13 cellular contexts compared by ENCODE assay signal in genomic region chr1:109634771-109635750, GRCh38. TPM values are rescaled to one million over a fixed set of nuclear protein-coding genes. Genes with fewer than 3 reads are reported as not detected.
DNase-seq lines count a peak whose midpoint lies in the region; ATAC-seq and TF ChIP-seq lines count a peak whose summit lies in the region.
"Had no signal": no experiment of that assay in that cellular context is flagged by ENCODE, and none has a peak within 500 bp of the region (broad histone marks: within the 10 kb centered on the region; RNA-seq: fewer than 3 reads in every experiment).

No MANE protein-coding gene starts in this region.

- POLR2A ChIA-PET in GM10248 (lab: Yijun Ruan, JAX) = interaction anchor here (1.0 kb wide), 1 partner anchor 15 kb away, joined by 3 read pairs; no protein-coding TSS in a partner anchor

- H3K27me3 ChIP-seq in KMS-11 (ENCODE audit: insufficient read depth, low read depth) = no peaks in the 10 kb centered on the region
- no peaks in the 10 kb centered on the region for H3K27me3 ChIP-seq in prostate gland (replicated peaks; ENCODE audit: insufficient read depth)
- H3K27me3 ChIP-seq: uterus had no signal

- 58% methylated on average over 13 of the region's 13 CpGs for WGBS in prostate gland

- peak; percentile 14 for DNase-seq in GM10248 (ENCODE audit: extremely low spot score)
- DNase-seq in ecto neural progenitor cell (ENCODE audit: low spot score) = peak; percentile 39
- DNase-seq in prostate gland (ENCODE audit: low spot score) = peak; percentile 3
- DNase-seq in DMS53 treated with DMSO at 0.1 percent for 48 hours (lab: John Stamatoyannopoulos, UW; ENCODE audit: unreplicated experiment) = no peak
- no peak for DNase-seq in NCI-H446 (lab: John Stamatoyannopoulos, UW)
- DNase-seq: DMS79 treated with DMSO at 0.1 percent for 48 hours, NCI-H1048, uterus had no signal

- intact Hi-C loops in prostate gland (cut with DNase I) = loop anchor here (5.0 kb wide), 1 partner anchor 88 kb away; the partner anchor contains the start of gene GNAI3

- CTCF ChIA-PET in GM10248 (lab: Yijun Ruan, JAX) = interaction anchor here (0.8 to 16.8 kb wide), 11 partner anchors 10 to 349 kb away, joined by 3 to 370 read pairs (median 5); partner anchors contain the start of genes AHCYL1 and GSTM4

- H3K79me2 ChIP-seq in KMS-11 (ENCODE audit: insufficient read depth, low read depth) = no peaks in the 10 kb centered on the region

- H3K36me3 ChIP-seq in KMS-11 (ENCODE audit: insufficient read depth) (peaks cover 8% of the 10 kb centered on the region; the same call in 1 of the 2 replicates), prostate gland (no peaks in the 10 kb centered on the region)
- H3K36me3 ChIP-seq: uterus had no signal

- H4K20me1 ChIP-seq in KMS-11 (ENCODE audit: insufficient read depth) = no peaks in the 10 kb centered on the region

- H3K4me2 ChIP-seq in KMS-11 = peak overlapping the region; percentile 19

- no peak overlapping the region for H3K9ac ChIP-seq in KMS-11

- TF ChIP-seq CTCF in GM10248 (IDR thresholded peaks at IDR 0.05; ENCODE audit: control extremely low read depth, extremely low read depth, low read depth, missing control alignments) (no peak), KMS-11 (conservative IDR thresholded peaks at IDR 0.05; ENCODE audit: low read depth, low read length) (no peak), prostate gland (IDR thresholded peaks at IDR 0.05) (no peak)

- H3K27ac ChIP-seq in KMS-11 (no peak overlapping the region), prostate gland (no peak overlapping the region)

- H3K4me1 ChIP-seq in KMS-11 (ENCODE audit: low read depth, poor library complexity, severe bottlenecking) (peaks cover 27% of the 10 kb centered on the region), prostate gland (replicated peaks) (peaks cover 14% of the 10 kb centered on the region)

- H3K9me3 ChIP-seq in prostate gland = no peaks in the 10 kb centered on the region
- H3K9me3 ChIP-seq: uterus had no signal

- no peak for ATAC-seq in HG03354 (IDR thresholded peaks at IDR 0.05; ENCODE audit: poor library complexity, severe bottlenecking, unreplicated experiment)

- no peak overlapping the region for H2AFZ ChIP-seq in KMS-11 (ENCODE audit: low read depth)

- no peak for TF ChIP-seq POLR2A in prostate gland (IDR thresholded peaks at IDR 0.05)

- H3K4me3 ChIP-seq in KMS-11 (IDR thresholded peaks at IDR 0.05; ENCODE audit: insufficient read depth, low read depth, low read length) (no peak overlapping the region), prostate gland (no peak overlapping the region)
- H3K4me3 ChIP-seq: uterus had no signal

RNA-seq across cellular contexts. Expression of gene AMPD2, which starts 15.4 kb away (rescaled TPM):
- 10 to 100 TPM; 40.1 to 72.3 TPM for total RNA-seq in prostate gland

RNA-seq across cellular contexts. Expression of gene GNAT2, which starts 15.6 kb away (rescaled TPM):
- total RNA-seq in prostate gland = not detected
- total RNA-seq: mesenteric fat pad, skeletal muscle tissue, uterus had no signal

RNA-seq across cellular contexts. Expression of gene GSTM4, which starts 20.8 kb away (rescaled TPM):
- total RNA-seq in prostate gland = 10 to 100 TPM; 26.8 to 56.5 TPM

RNA-seq across cellular contexts. Expression of gene GSTM2, which starts 32.8 kb away (rescaled TPM):
- total RNA-seq in prostate gland = 10 to 100 TPM; 47.5 to 79.5 TPM

RNA-seq across cellular contexts. Expression of gene GSTM1, which starts 52.6 kb away (rescaled TPM):
- total RNA-seq in prostate gland = not detected
- total RNA-seq: mesenteric fat pad, osteoblast had no signal

Comparison
In these comparisons a context has a peak if more than half of its experiments do, and no peak if none do; other contexts are left out.
1. DNase-seq: peak in GM10248 (single experiment), ecto neural progenitor cell (single experiment) and prostate gland (single experiment); none in DMS53 treated with DMSO at 0.1 percent for 48 hours (single experiment) and NCI-H446 (0 of 2).